18 cellular contexts compared by ENCODE assay signal in the genomic region with DNA sequence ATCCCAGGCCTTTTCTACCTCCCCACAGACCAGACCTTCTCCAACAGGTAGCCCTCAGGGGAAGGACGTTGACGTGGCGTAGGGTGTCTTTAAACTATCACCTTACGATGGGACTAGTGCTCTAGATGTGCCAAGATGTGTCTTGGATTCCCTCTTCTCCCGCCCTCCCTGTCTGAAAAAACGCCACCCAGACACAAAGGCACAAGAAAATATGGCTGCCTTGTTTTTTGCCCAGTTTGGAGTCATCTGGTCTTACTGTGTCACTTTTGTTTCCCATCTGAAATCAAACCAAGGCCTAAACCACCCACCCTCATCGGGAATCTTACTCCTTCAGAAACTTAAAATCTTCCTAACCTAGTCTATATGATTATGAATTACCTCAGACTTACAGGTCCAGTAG.
DNase-seq lines count a peak whose midpoint lies in the region; ATAC-seq and TF ChIP-seq lines count a peak whose summit lies in the region.
"Had no signal": no experiment of that assay in that cellular context is flagged by ENCODE, and none has a peak within 500 bp of the region (broad histone marks: within the 10 kb centered on the region; RNA-seq: fewer than 3 reads in every experiment).

No MANE protein-coding gene starts in this region.

- peaks cover 4 to 28% (median 17%) of the 10 kb centered on the region in 10 experiments; a peak in 15 of 20 replicates for H3K4me1 ChIP-seq in BLaER1 treated with 17β-estradiol and CSF1 and Interleukin-3, amounts not matched to agents 10 nM and 100 nM
- H3K4me1 ChIP-seq in neuron (ENCODE audit: insufficient read depth, low read length) (peaks cover 5% of the 10 kb centered on the region), PC-3 (ENCODE audit: insufficient read depth, low read length) (no peaks in the 10 kb centered on the region), aorta (ENCODE audit: control insufficient read depth in 1 of 2, insufficient read depth in 2 of 2, low read length in 2 of 2) (no peaks in the 10 kb centered on the region)
- H3K4me1 ChIP-seq: SJCRH30, transverse colon had no signal

- POLR2A ChIA-PET in PC-3 (lab: Charles Lee; ENCODE audit: unreplicated experiment): no interaction called here

- no TSS peak for BruUV-seq in PC-3 (replicated peaks; lab: Mats Ljungman, UMichigan)

- ATAC-seq in HG03565 (IDR thresholded peaks at IDR 0.05; ENCODE audit: unreplicated experiment): no peak
- no peak for ATAC-seq in GM21786 (IDR thresholded peaks at IDR 0.05; ENCODE audit: unreplicated experiment)
- ATAC-seq in PC-3: no peak
- ATAC-seq in aorta (ENCODE audit: low FRiP score): no peak

- 79 to 94% methylated on average over 7 of the region's 7 CpGs for WGBS in aorta, 2 donors

- H2AFZ ChIP-seq in neuron (ENCODE audit: low read depth, low read length) (peak overlapping the region; percentile 33), PC-3 (ENCODE audit: low read length) (no peak overlapping the region)

- H3F3A ChIP-seq in PC-3 (ENCODE audit: low read length, unreplicated experiment): no peaks in the 10 kb centered on the region

- H3K36me3 ChIP-seq in BLaER1 treated with 17β-estradiol and CSF1 and Interleukin-3, amounts not matched to agents 10 nM and 100 nM: peaks cover 0 to 94% (median 76%) of the 10 kb centered on the region in 11 experiments; a peak in 20 of 22 replicates
- H3K36me3 ChIP-seq in neuron (ENCODE audit: insufficient read depth, low read length) (peaks cover 23% of the 10 kb centered on the region), PC-3 (ENCODE audit: low read depth, low read length) (no peaks in the 10 kb centered on the region), aorta (ENCODE audit: control insufficient read depth in 1 of 2, insufficient read depth in 2 of 2, low read length in 1 of 2) (no peaks in the 10 kb centered on the region)
- H3K36me3 ChIP-seq: heart right ventricle, SJCRH30, transverse colon had no signal

- no peaks in the 10 kb centered on the region; a peak in 2 of 22 replicates for H4K20me1 ChIP-seq in BLaER1 treated with 17β-estradiol and CSF1 and Interleukin-3, amounts not matched to agents 10 nM and 100 nM
- H4K20me1 ChIP-seq in PC-3 (ENCODE audit: low read length): no peaks in the 10 kb centered on the region

- peak overlapping the region; percentile 54 to 72 (median 58) for H3K4me3 ChIP-seq in BLaER1 treated with 17β-estradiol and CSF1 and Interleukin-3, amounts not matched to agents 10 nM and 100 nM
- H3K4me3 ChIP-seq in neuron (ENCODE audit: low read length) (peak overlapping the region; percentile 52), PC-3 (ENCODE audit: low read length) (no peak overlapping the region), aorta (ENCODE audit: low read length in 2 of 2) (no peak overlapping the region)
- H3K4me3 ChIP-seq: SJCRH30 had no signal

- no peak for TF ChIP-seq CTCF in PC-3 (conservative IDR thresholded peaks at IDR 0.05; ENCODE audit: low read depth, low read length)

- CTCF ChIA-PET in PC-3 (lab: Charles Lee): no interaction called here

- H3K9ac ChIP-seq in BLaER1 treated with 17β-estradiol and CSF1 and Interleukin-3, amounts not matched to agents 10 nM and 100 nM: peak overlapping the region; percentile 77 to 87 (median 82); a peak in 21 of 22 replicates
- H3K9ac ChIP-seq in PC-3 (ENCODE audit: low read length): no peak overlapping the region

- H3K27ac ChIP-seq in BLaER1 treated with 17β-estradiol and CSF1 and Interleukin-3, amounts not matched to agents 10 nM and 100 nM: peak overlapping the region; percentile 81 to 93 (median 85); a peak in 21 of 22 replicates
- H3K27ac ChIP-seq in cingulate gyrus (ENCODE audit: low read depth, low read length) (peak overlapping the region; percentile 84), PC-3 (ENCODE audit: low read length) (no peak overlapping the region), aorta (ENCODE audit: low read depth in 1 of 2, low read length in 2 of 2) (no peak overlapping the region)
- H3K27ac ChIP-seq: SJCRH30 had no signal

- H3K27me3 ChIP-seq in BLaER1 treated with 17β-estradiol and CSF1 and Interleukin-3, amounts not matched to agents 10 nM and 100 nM: peaks cover 8 to 24% (median 16%) of the 10 kb centered on the region in 11 experiments
- H3K27me3 ChIP-seq in neuron (ENCODE audit: insufficient read depth, low read length) (peaks cover 2% of the 10 kb centered on the region), PC-3 (ENCODE audit: low read length) (no peaks in the 10 kb centered on the region), aorta (ENCODE audit: control insufficient read depth in 1 of 2, insufficient read depth in 2 of 2, low read length in 1 of 2) (no peaks in the 10 kb centered on the region)
- H3K27me3 ChIP-seq: SJCRH30, transverse colon had no signal

- no peaks in the 10 kb centered on the region for H3K9me2 ChIP-seq in PC-3 (replicated peaks; ENCODE audit: low read length)

- no peaks in the 10 kb centered on the region for H3K9me3 ChIP-seq in BLaER1 treated with 17β-estradiol and CSF1 and Interleukin-3, amounts not matched to agents 10 nM and 100 nM (replicated peaks in 1 of 11)
- H3K9me3 ChIP-seq in neuron (ENCODE audit: low read length) (no peaks in the 10 kb centered on the region), PC-3 (ENCODE audit: low read length) (no peaks in the 10 kb centered on the region), aorta (ENCODE audit: control insufficient read depth, low read length) (no peaks in the 10 kb centered on the region)
- H3K9me3 ChIP-seq: heart right ventricle, SJCRH30, transverse colon had no signal

- peak overlapping the region; percentile 59 to 85 (median 74) for H3K4me2 ChIP-seq in BLaER1 treated with 17β-estradiol and CSF1 and Interleukin-3, amounts not matched to agents 10 nM and 100 nM
- no peak overlapping the region for H3K4me2 ChIP-seq in PC-3 (ENCODE audit: low read length)

- DNase-seq in HT-29 (ENCODE audit: low spot score): peak; percentile 11
- no peak for DNase-seq in PC-3
- DNase-seq in aorta: no peak
- DNase-seq: activated naive CD8-positive, alpha-beta T cell treated with anti-CD3 and anti-CD28 coated beads for 36 hours; DMS153; heart right ventricle; KBM-7; NCI-H226; NK-92 treated with Interleukin-12 subunit alpha and Interleukin-12 subunit beta, amount 100 ng/mL, for 24 hours; SJCRH30; stimulated activated CD4-positive, alpha-beta T cell treated with anti-CD3 and anti-CD28 coated beads, Interleukin-2, amount 100 ng/mL, for 48 hours; stimulated activated CD8-positive, alpha-beta memory T cell treated with anti-CD3 and anti-CD28 coated beads, Interleukin-4, amount 100 ng/mL, for 48 hours; transverse colon had no signal

- intact Hi-C loops in PC-3 (cut with micrococcal nuclease): no loop called here
- intact Hi-C loops in aorta (cut with DNase I): no loop called here

- no peaks in the 10 kb centered on the region for H3K79me2 ChIP-seq in PC-3 (ENCODE audit: low read length)

Comparison
In these comparisons a context has a peak if more than half of its experiments do, and no peak if none do; other contexts are left out.
1. H3K27ac ChIP-seq: peak in BLaER1 treated with 17β-estradiol and CSF1 and Interleukin-3, amounts not matched to agents 10 nM and 100 nM (11 of 11) and cingulate gyrus (single experiment); none in PC-3 (single experiment) and aorta (0 of 2).
2. H3K4me3 ChIP-seq: peak in BLaER1 treated with 17β-estradiol and CSF1 and Interleukin-3, amounts not matched to agents 10 nM and 100 nM (10 of 10) and neuron (single experiment); none in PC-3 (single experiment) and aorta (0 of 2).